In genomic region chr17:76681222-76682137, GRCh38 we compare ENCODE assay signal across 8 cellular contexts. TPM values are rescaled to one million over a fixed set of nuclear protein-coding genes. Genes with fewer than 3 reads are reported as not detected.
A peak's percentile ranks its signal among the peaks of the same experiment; 100 is the strongest.
DNase-seq lines count a peak whose midpoint lies in the region; ATAC-seq, FAIRE-seq and TF ChIP-seq lines count a peak whose summit lies in the region.

No MANE protein-coding gene starts in this region.

- no peaks in the 10 kb centered on the region for H3K79me2 ChIP-seq in GM12878 (ENCODE audit: control insufficient read depth, insufficient read depth, low read length)

- H3K27me3 ChIP-seq in GM12878 (replicated peaks in 1 of 2; ENCODE audit: control insufficient read depth in 2 of 2, insufficient read depth in 2 of 2, low read length in 1 of 2): peaks cover 0 to 5% of the 10 kb centered on the region in 2 experiments; a peak in 2 of 4 replicates

- H3K27ac ChIP-seq in GM12878 (ENCODE audit: control insufficient read depth, insufficient read depth): no peak overlapping the region

- no peak for FAIRE-seq in GM12878 (lab: Jason Lieb, UNC)

- 18% methylated on average over 16 of the region's 16 CpGs for WGBS in GM12878 (ENCODE audit: insufficient coverage, insufficient replicate concordance, low lambda C conversion rate, missing lambda C conversion rate)

- no peaks in the 10 kb centered on the region for H3K9me3 ChIP-seq in GM12878 (replicated peaks; ENCODE audit: control insufficient read depth, insufficient read depth, low read length)

- RAD21 ChIA-PET in GM12878 (lab: Charles Lee; ENCODE audit: unreplicated experiment): interaction anchor here (0.6 to 1.9 kb wide), 10 partner anchors 9 to 174 kb away, joined by 3 to 15 read pairs (median 4); no protein-coding TSS in a partner anchor

- H2AFZ ChIP-seq in GM12878 (ENCODE audit: control insufficient read depth, low read depth, low read length): no peak overlapping the region

- H3K4me2 ChIP-seq in GM12878 (ENCODE audit: control insufficient read depth, insufficient read depth): no peak overlapping the region

- H3K9ac ChIP-seq in GM12878 (ENCODE audit: control insufficient read depth, insufficient read depth, low read length): no peak overlapping the region

- H3K36me3 ChIP-seq in GM12878 (ENCODE audit: control insufficient read depth in 2 of 2, insufficient read depth in 2 of 2, low read length in 1 of 2): no peaks in the 10 kb centered on the region

- no TSS peak for BruUV-seq in GM12878 (replicated peaks; lab: Mats Ljungman, UMichigan)

- H3K4me3 ChIP-seq in GM12878: no peak overlapping the region

- DNase-seq in NCI-H2081 (lab: John Stamatoyannopoulos, UW): peak; percentile 78 to 80
- peak; percentile 65 for DNase-seq in UCSD-AML1 (lab: John Stamatoyannopoulos, UW; ENCODE audit: unreplicated experiment)
- DNase-seq in GM12878 (ENCODE audit: low read depth, low spot score): no peak
- peak; percentile 70 for DNase-seq in inferior parietal cortex (ENCODE audit: extremely low spot score)
- peak; percentile 55 for DNase-seq in stimulated activated CD4-positive, alpha-beta T cell treated with anti-CD3 and anti-CD28 coated beads, Interleukin-12 subunit alpha, Interleukin-12 subunit beta, amount 100 ng/mL, for 4 hours

- TF ChIP-seq CTCF in GM12873 (IDR thresholded peaks at IDR 0.05; ENCODE audit: insufficient read depth, low read depth, low read length, missing control alignments) (peak; percentile 90), GM12878 (IDR thresholded peaks at IDR 0.05 in 2 of 3, conservative IDR thresholded peaks at IDR 0.05 in 1 of 3; ENCODE audit: control insufficient read depth in 2 of 3, extremely low read depth in 1 of 3, insufficient read depth in 1 of 3, low read depth in 3 of 3, low read length in 3 of 3) (peak; percentile 81 to 86 (median 83))

- peak; percentile 94 for ATAC-seq in GM12878
- no peak for ATAC-seq in HG03045 (IDR thresholded peaks at IDR 0.05; ENCODE audit: unreplicated experiment)
- ATAC-seq in HG02610 (IDR thresholded peaks at IDR 0.05; ENCODE audit: unreplicated experiment): no peak

- peak; percentile 82 for TF ChIP-seq RAD21 in GM12878 (IDR thresholded peaks at IDR 0.05; ENCODE audit: insufficient read depth, low read depth, low read length)

- TF ChIP-seq POLR2A in GM12878 (IDR thresholded peaks at IDR 0.05; ENCODE audit: low read depth, low read length): no peak

- SMC1A ChIA-PET in GM12878 (lab: Charles Lee; ENCODE audit: uncharacterized antibody, unreplicated experiment): interaction anchor here (0.6 to 2.0 kb wide), 12 partner anchors 10 to 826 kb away, joined by 3 to 14 read pairs (median 4); partner anchors contain the start of gene WBP2

- H4K20me1 ChIP-seq in GM12878 (ENCODE audit: control insufficient read depth, insufficient read depth): no peaks in the 10 kb centered on the region

- no peaks in the 10 kb centered on the region for H3K4me1 ChIP-seq in GM12878 (ENCODE audit: control insufficient read depth, insufficient read depth, low read length)

- no peak for TF ChIP-seq EP300 in GM12878 (IDR thresholded peaks at IDR 0.05; ENCODE audit: borderline replicate concordance in 1 of 2, control insufficient read depth in 1 of 2, low read depth in 2 of 2, low read length in 2 of 2)

- intact Hi-C loops in GM12878 (cut with micrococcal nuclease; ENCODE audit: unreplicated experiment): loop anchor here (2.0 kb wide), 1 partner anchor 159 kb away; no protein-coding TSS in a partner anchor

- CTCF ChIA-PET in GM12878 (lab: Yijun Ruan, JAX): interaction anchor here (0.6 to 3.9 kb wide), 32 partner anchors 9 to 391 kb away, joined by 3 to 37 read pairs (median 6); partner anchors contain the start of gene ST6GALNAC1

- POLR2A ChIA-PET in GM12878 (lab: Charles Lee): interaction anchor here (0.6 kb wide), 1 partner anchor 47 kb away, joined by 3 read pairs; no protein-coding TSS in a partner anchor

- in situ Hi-C loops in GM12878 (cut with MboI): loop anchor here (5.0 kb wide), 1 partner anchor 159 kb away; no protein-coding TSS in a partner anchor

RNA-seq across cellular contexts. Expression of gene MXRA7, which starts 29.3 kb away (rescaled TPM):
- total RNA-seq in GM12878 (2013; cell fraction: nucleolus; rRNA removed): 0.33 and 0.54 TPM in 2 replicates
- total RNA-seq in GM12878 (2014; rRNA removed) (0.56 and 1.9 TPM in 2 replicates), GM12878 (2014; rRNA removed; fragmentation: Illumina TruSeq; extraction: Trizol) (0.49 and 0.60 TPM in 2 replicates), GM12878 (2021) (1.1 and 1.3 TPM in 2 replicates)
- polyA plus RNA-seq in GM12878 (2011; ENCODE audit: low read depth): 0.50 TPM
- polyA plus RNA-seq in GM12878 (2011; rRNA removed) (0.15 and 0.30 TPM in 2 replicates), GM12878 (2014; fragmentation: Illumina TruSeq; extraction: Trizol) (0.96 and 3.4 TPM in 2 replicates), GM12878 (2014; fragmentation: Nextera tagmentation; extraction: Ambion mirVana) (under 1 TPM; 0.03 to 0.16 TPM), GM12878 (2014; rRNA removed) (0.48 and 2.0 TPM in 2 replicates), GM12878 (2016; fragmentation: Nextera tagmentation; extraction: Ambion mirVana) (under 1 TPM; 0.08 to 0.18 TPM)
- 0.03 and 0.06 TPM in 2 replicates for polyA plus RNA-seq in GM12878 (2011; cell fraction: cytosol; rRNA removed)
- 0.06 and 0.07 TPM in 2 replicates for polyA plus RNA-seq in GM12878 (2011; cell fraction: nucleus; rRNA removed)
- polyA plus RNA-seq in GM12878 (2012): 0.66 and 0.87 TPM in 2 replicates
- polyA minus RNA-seq in GM12878 (2011; rRNA and poly(A)+ RNA removed): 0.10 TPM in 1 of 2 replicates, not detected in the other
- not detected in 2 replicates for polyA minus RNA-seq in GM12878 (2011; cell fraction: cytosol; rRNA and poly(A)+ RNA removed)
- polyA minus RNA-seq in GM12878 (2011; cell fraction: nucleus; rRNA and poly(A)+ RNA removed): not detected in 2 replicates

RNA-seq across cellular contexts. Expression of gene ST6GALNAC1, which starts 37.9 kb away (rescaled TPM):
- not detected in 2 replicates for total RNA-seq in GM12878 (2013; cell fraction: nucleolus; rRNA removed)
- total RNA-seq in GM12878 (2014; rRNA removed) (not detected in 2 replicates), GM12878 (2014; rRNA removed; fragmentation: Illumina TruSeq; extraction: Trizol) (not detected in 2 replicates), GM12878 (2021) (0.08 and 0.29 TPM in 2 replicates)
- not detected for polyA plus RNA-seq in GM12878 (2011; ENCODE audit: low read depth)
- polyA plus RNA-seq in GM12878 (2011; rRNA removed) (not detected in 2 replicates), GM12878 (2014; fragmentation: Illumina TruSeq; extraction: Trizol) (not detected in 2 replicates), GM12878 (2014; fragmentation: Nextera tagmentation; extraction: Ambion mirVana) (not detected), GM12878 (2014; rRNA removed) (not detected in 2 replicates), GM12878 (2016; fragmentation: Nextera tagmentation; extraction: Ambion mirVana) (not detected)
- not detected in 2 replicates for polyA plus RNA-seq in GM12878 (2011; cell fraction: cytosol; rRNA removed)
- polyA plus RNA-seq in GM12878 (2011; cell fraction: nucleus; rRNA removed): not detected in 2 replicates
- polyA plus RNA-seq in GM12878 (2012): not detected in 2 replicates
- polyA minus RNA-seq in GM12878 (2011; rRNA and poly(A)+ RNA removed): not detected in 2 replicates
- polyA minus RNA-seq in GM12878 (2011; cell fraction: cytosol; rRNA and poly(A)+ RNA removed): not detected in 2 replicates
- polyA minus RNA-seq in GM12878 (2011; cell fraction: nucleus; rRNA and poly(A)+ RNA removed): not detected in 2 replicates

RNA-seq across cellular contexts. Expression of gene JMJD6, which starts 44.9 kb away (rescaled TPM):
- 22.2 and 23.3 TPM in 2 replicates for total RNA-seq in GM12878 (2013; cell fraction: nucleolus; rRNA removed)
- total RNA-seq in GM12878 (2014; rRNA removed): 17.0 and 18.2 TPM in 2 replicates
- total RNA-seq in GM12878 (2014; rRNA removed; fragmentation: Illumina TruSeq; extraction: Trizol): 16.7 and 19.2 TPM in 2 replicates
- 26.8 and 30.4 TPM in 2 replicates for total RNA-seq in GM12878 (2021)
- polyA plus RNA-seq in GM12878 (2011; ENCODE audit: low read depth): 18.4 TPM
- 12.5 and 22.5 TPM in 2 replicates for polyA plus RNA-seq in GM12878 (2011; rRNA removed)
- polyA plus RNA-seq in GM12878 (2011; cell fraction: cytosol; rRNA removed): 27.6 and 31.8 TPM in 2 replicates
- polyA plus RNA-seq in GM12878 (2011; cell fraction: nucleus; rRNA removed): 66.5 and 72.0 TPM in 2 replicates
- 22.8 and 29.0 TPM in 2 replicates for polyA plus RNA-seq in GM12878 (2012)
- 19.1 and 21.8 TPM in 2 replicates for polyA plus RNA-seq in GM12878 (2014; fragmentation: Illumina TruSeq; extraction: Trizol)
- polyA plus RNA-seq in GM12878 (2014; fragmentation: Nextera tagmentation; extraction: Ambion mirVana): 1 to 10 TPM; 1.2 to 6.5 TPM
- 24.2 and 27.6 TPM in 2 replicates for polyA plus RNA-seq in GM12878 (2014; rRNA removed)
- polyA plus RNA-seq in GM12878 (2016; fragmentation: Nextera tagmentation; extraction: Ambion mirVana): 10 to 100 TPM; 32.6 to 36.0 TPM
- polyA minus RNA-seq in GM12878 (2011; rRNA and poly(A)+ RNA removed): 9.0 and 10.2 TPM in 2 replicates
- polyA minus RNA-seq in GM12878 (2011; cell fraction: cytosol; rRNA and poly(A)+ RNA removed): 6.4 and 6.7 TPM in 2 replicates
- 10.4 and 16.3 TPM in 2 replicates for polyA minus RNA-seq in GM12878 (2011; cell fraction: nucleus; rRNA and poly(A)+ RNA removed)

RNA-seq across cellular contexts. Expression of gene METTL23, which starts 45.2 kb away (rescaled TPM):
- 24.5 and 25.5 TPM in 2 replicates for total RNA-seq in GM12878 (2013; cell fraction: nucleolus; rRNA removed)
- 32.0 and 33.4 TPM in 2 replicates for total RNA-seq in GM12878 (2014; rRNA removed)
- 23.2 and 26.7 TPM in 2 replicates for total RNA-seq in GM12878 (2014; rRNA removed; fragmentation: Illumina TruSeq; extraction: Trizol)
- 25.6 and 28.0 TPM in 2 replicates for total RNA-seq in GM12878 (2021)
- polyA plus RNA-seq in GM12878 (2011; ENCODE audit: low read depth): 43.8 TPM
- 52.0 and 64.0 TPM in 2 replicates for polyA plus RNA-seq in GM12878 (2011; rRNA removed)
- polyA plus RNA-seq in GM12878 (2011; cell fraction: cytosol; rRNA removed): 31.3 and 35.8 TPM in 2 replicates
- 27.8 and 36.4 TPM in 2 replicates for polyA plus RNA-seq in GM12878 (2011; cell fraction: nucleus; rRNA removed)
- 36.6 and 41.5 TPM in 2 replicates for polyA plus RNA-seq in GM12878 (2012)
- 29.9 and 44.8 TPM in 2 replicates for polyA plus RNA-seq in GM12878 (2014; fragmentation: Illumina TruSeq; extraction: Trizol)
- 10 to 100 TPM; 27.3 to 29.4 TPM for polyA plus RNA-seq in GM12878 (2014; fragmentation: Nextera tagmentation; extraction: Ambion mirVana)
- 35.0 and 42.7 TPM in 2 replicates for polyA plus RNA-seq in GM12878 (2014; rRNA removed)
- polyA plus RNA-seq in GM12878 (2016; fragmentation: Nextera tagmentation; extraction: Ambion mirVana): 10 to 100 TPM; 61.4 to 61.5 TPM
- 17.4 and 21.7 TPM in 2 replicates for polyA minus RNA-seq in GM12878 (2011; rRNA and poly(A)+ RNA removed)
- 5.7 and 7.1 TPM in 2 replicates for polyA minus RNA-seq in GM12878 (2011; cell fraction: cytosol; rRNA and poly(A)+ RNA removed)
- polyA minus RNA-seq in GM12878 (2011; cell fraction: nucleus; rRNA and poly(A)+ RNA removed): 10.8 and 11.2 TPM in 2 replicates

RNA-seq across cellular contexts. Expression of gene SRSF2, which starts 55.7 kb away (rescaled TPM):
- 562 and 723 TPM in 2 replicates for total RNA-seq in GM12878 (2013; cell fraction: nucleolus; rRNA removed)
- total RNA-seq in GM12878 (2014; rRNA removed): 640 and 710 TPM in 2 replicates
- 257 and 261 TPM in 2 replicates for total RNA-seq in GM12878 (2014; rRNA removed; fragmentation: Illumina TruSeq; extraction: Trizol)
- 532 and 545 TPM in 2 replicates for total RNA-seq in GM12878 (2021)
- polyA plus RNA-seq in GM12878 (2011; ENCODE audit: low read depth): 168 TPM
- 484 and 614 TPM in 2 replicates for polyA plus RNA-seq in GM12878 (2011; rRNA removed)
- 262 and 617 TPM in 2 replicates for polyA plus RNA-seq in GM12878 (2011; cell fraction: cytosol; rRNA removed)
- 1,271 and 1,407 TPM in 2 replicates for polyA plus RNA-seq in GM12878 (2011; cell fraction: nucleus; rRNA removed)
- 265 and 285 TPM in 2 replicates for polyA plus RNA-seq in GM12878 (2012)
- 414 and 418 TPM in 2 replicates for polyA plus RNA-seq in GM12878 (2014; fragmentation: Illumina TruSeq; extraction: Trizol)
- polyA plus RNA-seq in GM12878 (2014; fragmentation: Nextera tagmentation; extraction: Ambion mirVana): 100 to 1,000 TPM; 225 to 363 TPM
- 795 and 1,321 TPM in 2 replicates for polyA plus RNA-seq in GM12878 (2014; rRNA removed)
- polyA plus RNA-seq in GM12878 (2016; fragmentation: Nextera tagmentation; extraction: Ambion mirVana): 100 to 1,000 TPM; 392 to 407 TPM
- 114 and 147 TPM in 2 replicates for polyA minus RNA-seq in GM12878 (2011; rRNA and poly(A)+ RNA removed)
- 187 and 201 TPM in 2 replicates for polyA minus RNA-seq in GM12878 (2011; cell fraction: cytosol; rRNA and poly(A)+ RNA removed)
- polyA minus RNA-seq in GM12878 (2011; cell fraction: nucleus; rRNA and poly(A)+ RNA removed): 579 and 952 TPM in 2 replicates
